Comparison of ENCODE assay signal across 11 cellular contexts in the genomic region with DNA sequence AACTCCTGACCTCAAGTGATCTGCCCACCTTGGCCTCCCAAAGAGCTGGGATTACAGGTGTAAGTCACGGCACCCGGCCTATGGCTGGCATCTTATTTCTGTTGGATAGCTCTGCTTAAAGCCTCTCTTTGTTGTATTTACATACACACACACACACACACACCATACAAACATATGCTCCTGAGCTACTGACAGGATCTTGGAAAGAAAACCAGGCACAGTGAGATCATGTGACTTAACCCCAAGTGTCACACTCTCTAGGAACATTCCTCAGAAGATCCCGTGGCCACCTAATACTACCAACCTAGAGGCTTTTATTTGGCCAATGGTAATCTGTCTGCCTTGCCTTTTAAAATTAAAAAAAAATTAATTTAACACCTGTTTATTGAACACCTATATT.
"Had no signal": no experiment of that assay in that cellular context is flagged by ENCODE, and none has a peak within 500 bp of the region (broad histone marks: within the 10 kb centered on the region; RNA-seq: fewer than 3 reads in every experiment).

No MANE protein-coding gene starts in this region.

- H3K27ac ChIP-seq: SJSA1 had no signal

- H3K9me3 ChIP-seq: SJSA1 had no signal

- ATAC-seq: activated naive CD8-positive, alpha-beta T cell treated with anti-CD3 and anti-CD28 coated beads, Interleukin-2, amount 50 U/mL, for 24 hours; stimulated activated memory B cell treated with anti-CD40 and anti-IgM and Interleukin-4, amounts not matched to agents 10 μg/mL and 1 μg/mL and 100 μg/mL, for 72 hours had no signal

- DNase-seq: activated CD4-positive, alpha-beta T cell treated with anti-CD3 and anti-CD28 coated beads, Interleukin-2, amount 50 U/mL, for 4 hours; activated CD4-positive, CD25-positive, alpha-beta regulatory T cell treated with anti-CD3 and anti-CD28 coated beads, Interleukin-2, amount 50 U/mL, for 72 hours; activated naive CD4-positive, alpha-beta T cell treated with Interleukin-2 at 50 U/mL for 16 hours; activated naive CD8-positive, alpha-beta T cell treated with anti-CD3 and anti-CD28 coated beads, Interleukin-2, amount 50 U/mL, for 24 hours; central memory CD4-positive, alpha-beta T cell; cortex of kidney; effector CD8-positive, alpha-beta T cell; small intestine; trophoblast cell had no signal

- H3K36me3 ChIP-seq: SJSA1 had no signal

- H3K27me3 ChIP-seq: SJSA1 had no signal

- H3K4me3 ChIP-seq: SJSA1 had no signal
